27 cellular contexts compared by ENCODE assay signal in the genomic region with DNA sequence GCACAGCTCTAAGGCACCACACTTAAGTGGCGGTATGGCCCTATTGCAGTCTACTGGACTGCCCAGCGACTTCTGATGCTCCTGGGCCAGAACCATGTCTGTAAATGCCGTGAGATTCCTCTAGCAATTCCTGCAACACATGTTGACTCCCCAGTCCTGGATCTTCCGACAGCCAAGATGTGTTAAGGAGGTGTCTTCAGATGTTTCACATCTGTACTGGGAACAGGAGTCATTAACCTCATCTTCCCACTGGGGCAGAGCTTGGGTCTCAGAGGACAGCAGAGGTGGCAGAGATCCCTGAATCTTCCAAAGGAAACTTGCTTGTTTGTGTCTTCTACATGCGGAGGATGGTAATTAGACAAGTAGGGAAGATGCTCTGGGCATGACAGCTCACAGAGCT. TPM values are rescaled to one million over a fixed set of nuclear protein-coding genes. Genes with fewer than 3 reads are reported as not detected.
DNase-seq lines count a peak whose midpoint lies in the region; ATAC-seq and TF ChIP-seq lines count a peak whose summit lies in the region.
"Had no signal": no experiment of that assay in that cellular context is flagged by ENCODE, and none has a peak within 500 bp of the region (broad histone marks: within the 10 kb centered on the region; RNA-seq: fewer than 3 reads in every experiment).

No MANE protein-coding gene starts in this region.

- H3K9ac ChIP-seq in IMR-90 (ENCODE audit: low read depth, low read length) (no peak overlapping the region), fibroblast of lung (ENCODE audit: insufficient read depth, low read length) (no peak overlapping the region), trophoblast cell (ENCODE audit: low read length) (no peak overlapping the region)

- H3K9me1 ChIP-seq in IMR-90 (ENCODE audit: insufficient read depth, low read length), result peaks cover 33% of the 10 kb centered on the region

- H2AK9ac ChIP-seq in IMR-90 (replicated peaks; ENCODE audit: low read depth, low read length, poor library complexity), result no peak overlapping the region

- CTCF ChIA-PET in AG04450 (lab: Charles Lee) (interaction anchor here (0.8 kb wide), 1 partner anchor 74 kb away, joined by 3 read pairs; no protein-coding TSS in a partner anchor), IMR-90 (lab: Yijun Ruan, JAX) (interaction anchor here (1.0 to 2.1 kb wide), 2 partner anchors 8 to 73 kb away, joined by 3 to 7 read pairs; a partner anchor contains a TSS)

- H2AFZ ChIP-seq in IMR-90 (replicated peaks; ENCODE audit: low read length, poor library complexity), result no peak overlapping the region
- H2AFZ ChIP-seq in fibroblast of lung (ENCODE audit: low read length), result no peak overlapping the region
- no peak overlapping the region for H2AFZ ChIP-seq in trophoblast cell (ENCODE audit: insufficient read depth, low read length, poor library complexity)

- H2BK12ac ChIP-seq in trophoblast cell (ENCODE audit: low read length), result peak overlapping the region; percentile 51

- no peak; the same call in 1 of the 2 replicates for ATAC-seq in IMR-90 (ENCODE audit: low read depth)
- ATAC-seq in left ventricle myocardium superior, result no peak
- ATAC-seq: pancreas, T-cell had no signal

- TF ChIP-seq POLR2A in IMR-90 (IDR thresholded peaks at IDR 0.05; ENCODE audit: low read depth, low read length), result no peak

- H4K8ac ChIP-seq in IMR-90 (ENCODE audit: low read depth in 2 of 2, low read length in 2 of 2), result peak overlapping the region in 1 of 2 experiments; percentile 56; a peak in 2 of 4 replicates
- H4K8ac ChIP-seq in trophoblast cell (ENCODE audit: low read depth, low read length), result no peak overlapping the region

- no peak overlapping the region for H4K5ac ChIP-seq in IMR-90 (ENCODE audit: low read depth, low read length)

- peak overlapping the region; percentile 54 for H3K14ac ChIP-seq in IMR-90 (replicated peaks; ENCODE audit: low read depth, low read length)
- H3K14ac ChIP-seq in trophoblast cell (ENCODE audit: low read length), result peak overlapping the region; percentile 35

- no peak overlapping the region for H3K4me2 ChIP-seq in IMR-90 (ENCODE audit: low read depth, low read length)
- H3K4me2 ChIP-seq in fibroblast of lung (ENCODE audit: extremely low read depth, insufficient read depth, low read length), result no peak overlapping the region
- H3K4me2 ChIP-seq in trophoblast cell (ENCODE audit: low read length), result no peak overlapping the region

- peaks cover 16% of the 10 kb centered on the region for H3K4me1 ChIP-seq in IMR-90 (ENCODE audit: control insufficient read depth, insufficient read depth, low read length)
- H3K4me1 ChIP-seq in fibroblast of lung (ENCODE audit: control insufficient read depth, extremely low read depth, insufficient read depth, low read length), result peaks cover 11% of the 10 kb centered on the region
- H3K4me1 ChIP-seq in trophoblast cell (ENCODE audit: control insufficient read depth in 1 of 2, insufficient read depth in 2 of 2, low read length in 2 of 2), result peaks cover 11 to 25% of the 10 kb centered on the region in 2 experiments
- H3K4me1 ChIP-seq: pancreas, Peyer's patch had no signal

- peak overlapping the region; percentile 56; the same call in 1 of the 3 replicates for H2BK15ac ChIP-seq in IMR-90 (ENCODE audit: low read depth, low read length)

- WGBS in IMR-90 (ENCODE audit: extremely low coverage in 2 of 2, insufficient read length in 1 of 2), 2 experiments, result 80% methylated on average over 1 of the region's 5 CpGs; no CpG with 5 or more reads in 1 of the 2 experiments
- WGBS in trophoblast cell (ENCODE audit: extremely low coverage, insufficient coverage, insufficient read length), result no CpG with 5 or more reads among the region's 5 CpGs

- H3K4ac ChIP-seq in IMR-90 (ENCODE audit: low read depth, low read length), result peak overlapping the region; percentile 68
- H3K4ac ChIP-seq in trophoblast cell (ENCODE audit: low read depth, low read length), result peak overlapping the region; percentile 20

- H3K18ac ChIP-seq in IMR-90 (ENCODE audit: low read depth, low read length), result no peak overlapping the region
- no peak overlapping the region for H3K18ac ChIP-seq in trophoblast cell (ENCODE audit: low read length)

- no TSS peak for BruUV-seq in IMR-90 (replicated peaks; lab: Mats Ljungman, UMichigan)

- dilution Hi-C loops in IMR-90 (cut with HindIII; ENCODE audit: low sequenced_read_pairs, unreplicated experiment), result no loop called here

- peaks cover 32 to 74% of the 10 kb centered on the region in 2 experiments for H3K79me1 ChIP-seq in IMR-90 (ENCODE audit: low read depth in 1 of 2, low read length in 2 of 2)
- peaks cover 4% of the 10 kb centered on the region for H3K79me1 ChIP-seq in trophoblast cell (ENCODE audit: low read length)

- H3K23ac ChIP-seq in IMR-90 (ENCODE audit: low read depth, low read length), result peak overlapping the region; percentile 33
- no peak overlapping the region for H3K23ac ChIP-seq in trophoblast cell (ENCODE audit: low read length)

- DNase-seq in AG04450 (ENCODE audit: low read depth, low spot score), result no peak
- peak; percentile 31 for DNase-seq in IMR-90
- peak in 1 of 2 donors; percentile 56 for DNase-seq in fibroblast of lung (ENCODE audit: low read depth in 2 of 2)
- no peak for DNase-seq in trophoblast cell
- DNase-seq in left ventricle myocardium superior, result no peak
- no peak for DNase-seq in DMS 273 treated with DMSO at 0.1 percent for 48 hours (lab: John Stamatoyannopoulos, UW)
- no peak for DNase-seq in glomerular visceral epithelial cell (ENCODE audit: extremely low spot score)
- no peak for DNase-seq in NCI-H1092 (lab: John Stamatoyannopoulos, UW)
- DNase-seq: activated CD4-positive, alpha-beta T cell treated with anti-CD3 and anti-CD28 coated beads for 48 hours; activated gamma-delta T cell; activated naive CD8-positive, alpha-beta T cell treated with anti-CD3 and anti-CD28 coated beads, Interleukin-2, amount 10 ng/mL, durations not matched to agents 7 days and 5 days; activated T-cell treated with anti-CD3 and anti-CD28 coated beads, Interleukin-2, amount 50 U/mL, for 4 hours; aorta; C1 segment of cervical spinal cord; COR-L47; effector CD8-positive, alpha-beta T cell; NCI-H446 treated with DMSO at 0.1 percent for 48 hours; NCI-H774; pancreas; Peyer's patch; retina; small intestine; stimulated activated naive CD8-positive, alpha-beta T cell treated with anti-CD3 and anti-CD28 coated beads, Interleukin-15, Interleukin-2, amounts not matched to agents 100 U/mL and 50 U/mL, for 24 hours; T-cell; WERI-Rb-1 had no signal

- in situ Hi-C loops in IMR-90 (cut with MboI; ENCODE audit: low sequenced_read_pairs), result no loop called here

- H3K79me2 ChIP-seq in fibroblast of lung (ENCODE audit: control insufficient read depth, insufficient read depth, low read length) (peaks cover 11% of the 10 kb centered on the region), trophoblast cell (ENCODE audit: control insufficient read depth, insufficient read depth, low read length, poor library complexity) (no peaks in the 10 kb centered on the region)

- no peaks in the 10 kb centered on the region for H3K27me3 ChIP-seq in AG04450 (ENCODE audit: control insufficient read depth, insufficient read depth, low read length)
- H3K27me3 ChIP-seq in IMR-90 (ENCODE audit: control insufficient read depth, insufficient read depth, low read length), result no peaks in the 10 kb centered on the region
- H3K27me3 ChIP-seq in fibroblast of lung (ENCODE audit: control insufficient read depth, insufficient read depth, low read length), result no peaks in the 10 kb centered on the region
- no peaks in the 10 kb centered on the region for H3K27me3 ChIP-seq in trophoblast cell (ENCODE audit: insufficient read depth, low read length)
- H3K27me3 ChIP-seq: pancreas, Peyer's patch, uterus had no signal

- H3K36me3 ChIP-seq in IMR-90 (ENCODE audit: control insufficient read depth, insufficient read depth, low read length), result peaks cover 5% of the 10 kb centered on the region
- H3K36me3 ChIP-seq in fibroblast of lung (ENCODE audit: control insufficient read depth, insufficient read depth, low read length), result no peaks in the 10 kb centered on the region
- H3K36me3 ChIP-seq in trophoblast cell (ENCODE audit: control insufficient read depth in 1 of 2, insufficient read depth in 2 of 2, low read length in 2 of 2), result peaks cover 0 to 2% of the 10 kb centered on the region in 2 experiments
- H3K36me3 ChIP-seq: pancreas, Peyer's patch, uterus had no signal

- H2BK120ac ChIP-seq in IMR-90 (ENCODE audit: low read depth, low read length) (peak overlapping the region; percentile 43), trophoblast cell (ENCODE audit: insufficient read depth, low read length, poor library complexity) (no peak overlapping the region)

- no peak overlapping the region for H2BK5ac ChIP-seq in IMR-90 (ENCODE audit: low read depth, low read length, poor library complexity, severe bottlenecking)
- H2BK5ac ChIP-seq in trophoblast cell (ENCODE audit: low read depth, low read length, poor library complexity), result no peak overlapping the region

- TF ChIP-seq RAD21 in IMR-90 (IDR thresholded peaks at IDR 0.05; ENCODE audit: low read length), result no peak

- intact Hi-C loops in IMR-90 (cut with micrococcal nuclease), result no loop called here
- intact Hi-C loops in left ventricle myocardium superior (cut with micrococcal nuclease), result no loop called here

- H4K91ac ChIP-seq in IMR-90 (ENCODE audit: insufficient read depth, low read depth, low read length), result no peak overlapping the region
- H4K91ac ChIP-seq in trophoblast cell (ENCODE audit: low read depth, low read length), result no peak overlapping the region

- H3K27ac ChIP-seq in AG04450 (ENCODE audit: low read depth, low read length) (peak overlapping the region; percentile 0), IMR-90 (ENCODE audit: insufficient read depth, low read length) (peak overlapping the region; percentile 22; the same call in 1 of the 2 replicates), fibroblast of lung (ENCODE audit: insufficient read depth, low read length) (peak overlapping the region; percentile 68), trophoblast cell (ENCODE audit: low read depth, low read length) (no peak overlapping the region)
- H3K27ac ChIP-seq: coronary artery, pancreas, Peyer's patch, WERI-Rb-1 had no signal

- no peak overlapping the region for H3K56ac ChIP-seq in IMR-90 (ENCODE audit: extremely low read depth, insufficient read depth, low read length)

- H2AK5ac ChIP-seq in IMR-90 (ENCODE audit: low read depth, low read length) (peak overlapping the region; percentile 16; the same call in 1 of the 2 replicates), trophoblast cell (ENCODE audit: low read length) (peak overlapping the region; percentile 5)

- H4K20me1 ChIP-seq in IMR-90 (ENCODE audit: insufficient read depth, low read length) (peaks cover 28% of the 10 kb centered on the region), fibroblast of lung (ENCODE audit: control insufficient read depth, extremely low read depth, insufficient read depth, low read length) (no peaks in the 10 kb centered on the region)

- H3K9me3 ChIP-seq in AG04450 (ENCODE audit: control insufficient read depth, insufficient read depth, low read length) (no peaks in the 10 kb centered on the region), IMR-90 (ENCODE audit: control insufficient read depth, insufficient read depth, low read length) (no peaks in the 10 kb centered on the region), fibroblast of lung (ENCODE audit: control insufficient read depth, insufficient read depth, low read depth, low read length) (no peaks in the 10 kb centered on the region), trophoblast cell (ENCODE audit: insufficient read depth, low read depth, low read length) (peaks cover 2% of the 10 kb centered on the region)
- H3K9me3 ChIP-seq: pancreas, Peyer's patch, uterus had no signal

- no peak overlapping the region for H4K12ac ChIP-seq in trophoblast cell (ENCODE audit: low read depth, low read length)

- TF ChIP-seq CTCF in AG04450 (IDR thresholded peaks at IDR 0.05; ENCODE audit: low read depth, low read length) (no peak), IMR-90 (conservative IDR thresholded peaks at IDR 0.05; ENCODE audit: low read depth, low read length) (no peak), fibroblast of lung (conservative IDR thresholded peaks at IDR 0.05 in 1 of 2, IDR thresholded peaks at IDR 0.05 in 1 of 2; ENCODE audit: low read depth in 1 of 2, low read length in 2 of 2) (no peak)

- POLR2A ChIA-PET in AG04450 (lab: Yijun Ruan, JAX) (interaction anchor here (0.5 to 1.3 kb wide), 2 partner anchors 9 to 74 kb away, joined by 3 to 4 read pairs; no protein-coding TSS in a partner anchor), IMR-90 (lab: Charles Lee; ENCODE audit: unreplicated experiment) (no interaction called here)

- H3K4me3 ChIP-seq in AG04450 (ENCODE audit: low read depth, low read length) (no peak overlapping the region), IMR-90 (ENCODE audit: insufficient read depth, low read depth, low read length) (no peak overlapping the region), fibroblast of lung (replicated peaks in 1 of 4; ENCODE audit: control extremely low read depth in 1 of 4, insufficient read depth in 1 of 4, low read depth in 3 of 4, low read length in 4 of 4) (no peak overlapping the region), trophoblast cell (ENCODE audit: low read depth, low read length) (no peak overlapping the region)
- H3K4me3 ChIP-seq: coronary artery, pancreas, Peyer's patch, uterus had no signal

- no peak overlapping the region for H2BK20ac ChIP-seq in IMR-90 (ENCODE audit: low read depth, low read length)

RNA-seq across cellular contexts. Expression of a gene that starts 8.2 kb away (rescaled TPM):
- polyA plus RNA-seq in AG04450 (2011; rRNA removed) (11.1 and 13.3 TPM in 2 replicates), IMR-90 (2012; rRNA removed) (18.3 and 18.4 TPM in 2 replicates), fibroblast of lung (8.6 and 10.6 TPM in 2 replicates)
- polyA minus RNA-seq in AG04450 (2011; rRNA and poly(A)+ RNA removed), result 22.3 and 24.8 TPM in 2 replicates
- total RNA-seq in IMR-90 (2012; rRNA removed) (9.2 and 10.6 TPM in 2 replicates), fibroblast of lung (6.2 and 8.6 TPM in 2 replicates), left ventricle myocardium superior (9.9 TPM)
- polyA plus RNA-seq in IMR-90 (2012; cell fraction: cytosol; rRNA removed), result 7.7 and 14.0 TPM in 2 replicates
- 83.2 and 114 TPM in 2 replicates for polyA plus RNA-seq in IMR-90 (2012; cell fraction: nucleus; rRNA removed; ENCODE audit: low replicate concordance)
- polyA plus RNA-seq in fibroblast of lung (2012), result 7.7 and 8.6 TPM in 2 replicates
- 33.3 and 83.8 TPM in 2 replicates for polyA minus RNA-seq in fibroblast of lung (ENCODE audit: low replicate concordance)
- polyA plus RNA-seq in trophoblast cell (2013), result 11.5 and 13.2 TPM in 2 replicates

RNA-seq across cellular contexts. Expression of a gene that starts 51.3 kb away (rescaled TPM):
- polyA plus RNA-seq in AG04450 (2011; rRNA removed) (0.35 and 0.78 TPM in 2 replicates), IMR-90 (2012; rRNA removed) (0.22 and 0.37 TPM in 2 replicates), fibroblast of lung (0.23 and 0.61 TPM in 2 replicates)
- polyA minus RNA-seq in AG04450 (2011; rRNA and poly(A)+ RNA removed), result 0.09 and 0.39 TPM in 2 replicates
- total RNA-seq in IMR-90 (2012; rRNA removed) (0.18 and 0.28 TPM in 2 replicates), fibroblast of lung (0.77 and 0.83 TPM in 2 replicates), left ventricle myocardium superior (not detected)
- 0.23 and 0.25 TPM in 2 replicates for polyA plus RNA-seq in IMR-90 (2012; cell fraction: cytosol; rRNA removed)
- polyA plus RNA-seq in IMR-90 (2012; cell fraction: nucleus; rRNA removed; ENCODE audit: low replicate concordance), result 0.25 and 0.41 TPM in 2 replicates
- 0.37 and 1.2 TPM in 2 replicates for polyA plus RNA-seq in fibroblast of lung (2012)
- not detected in 2 replicates for polyA minus RNA-seq in fibroblast of lung (ENCODE audit: low replicate concordance)
- polyA plus RNA-seq in trophoblast cell (2013), result 1.5 TPM in 2 replicates
- total RNA-seq: Peyer's patch had no signal
